9 cellular contexts compared by ENCODE assay signal in the genomic region with DNA sequence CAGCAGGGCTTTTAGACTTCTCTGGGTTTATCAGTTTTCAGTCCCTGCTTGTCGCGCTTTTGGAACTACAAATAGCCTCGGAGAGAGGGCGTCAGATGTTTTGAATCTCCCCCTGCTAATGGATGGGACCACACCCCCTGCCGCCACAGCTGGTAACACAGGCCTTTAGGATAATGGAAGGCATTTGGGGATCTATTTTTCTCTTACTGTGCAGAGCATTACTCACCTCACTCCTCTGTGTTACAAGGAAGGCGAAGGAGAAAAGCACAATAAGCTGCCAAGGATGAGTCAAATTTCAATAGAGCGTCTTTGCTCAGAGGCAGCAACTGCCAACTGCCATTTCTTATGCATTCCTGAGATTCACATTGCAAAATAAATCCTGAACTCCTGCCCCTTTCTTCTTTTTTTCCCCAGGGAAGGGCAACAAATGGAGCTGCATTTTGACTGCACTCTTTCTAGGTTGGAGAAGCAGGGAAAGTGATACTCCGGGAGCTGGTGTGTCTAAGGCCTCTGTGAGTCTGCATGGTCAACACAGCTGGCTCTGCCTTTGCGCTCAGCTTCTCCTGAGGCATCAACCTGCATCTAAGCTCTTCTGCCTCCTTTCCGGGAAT. TPM values are rescaled to one million over a fixed set of nuclear protein-coding genes. Genes with fewer than 3 reads are reported as not detected.
DNase-seq lines count a peak whose midpoint lies in the region; ATAC-seq and TF ChIP-seq lines count a peak whose summit lies in the region.
"Had no signal": no experiment of that assay in that cellular context is flagged by ENCODE, and none has a peak within 500 bp of the region (broad histone marks: within the 10 kb centered on the region; RNA-seq: fewer than 3 reads in every experiment).

No MANE protein-coding gene starts in this region.

- TF ChIP-seq CTCF in AG04449 (IDR thresholded peaks at IDR 0.05; ENCODE audit: insufficient read depth, low read length, missing control alignments) = peak; percentile 32
- TF ChIP-seq CTCF in kidney epithelial cell (IDR thresholded peaks at IDR 0.05; ENCODE audit: insufficient read depth, low read length, poor library complexity, severe bottlenecking) = peak; percentile 13

- H3K4me1 Mint-ChIP-seq in CD8-positive, alpha-beta memory T cell = peaks cover 8 to 13% (median 9%) of the 10 kb centered on the region in 3 donors

- no peaks in the 10 kb centered on the region for H3K36me3 Mint-ChIP-seq in CD8-positive, alpha-beta memory T cell

- POLR2A ChIA-PET in AG04449 (lab: Yijun Ruan, JAX) = interaction anchor here (0.7 to 1.8 kb wide), 7 partner anchors 10 to 177 kb away, joined by 3 to 9 read pairs (median 4); no protein-coding TSS in a partner anchor
- POLR2A ChIA-PET in CD8-positive, alpha-beta memory T cell (lab: Charles Lee) = no interaction called here

- peak; percentile 95 for DNase-seq in AG04449 (ENCODE audit: low read depth, low spot score)
- peak; percentile 75 for DNase-seq in HPDE6-E6E7 (ENCODE audit: extremely low spot score)
- DNase-seq in astrocyte of the hippocampus (ENCODE audit: low read depth, low spot score) = peak; percentile 92
- peak; percentile 87 for DNase-seq in kidney epithelial cell (ENCODE audit: low read depth)
- DNase-seq in CD8-positive, alpha-beta memory T cell = no peak

- ATAC-seq in HG02571 (IDR thresholded peaks at IDR 0.05; ENCODE audit: unreplicated experiment) (no peak), HG02840 (IDR thresholded peaks at IDR 0.05; ENCODE audit: low FRiP score, unreplicated experiment) (no peak), GM21367 (IDR thresholded peaks at IDR 0.05; ENCODE audit: unreplicated experiment) (no peak)

- H3K4me3 ChIP-seq in AG04449 (ENCODE audit: low read depth, low read length) (peak overlapping the region; percentile 15), kidney epithelial cell (ENCODE audit: low read depth, low read length) (no peak overlapping the region)
- H3K4me3 ChIP-seq in CD8-positive, alpha-beta memory T cell (ENCODE audit: low read length) = no peak overlapping the region

- no peaks in the 10 kb centered on the region for H3K9me3 ChIP-seq in CD8-positive, alpha-beta memory T cell (ENCODE audit: low read length)

- H3K36me3 ChIP-seq in kidney epithelial cell (ENCODE audit: control insufficient read depth, insufficient read depth, low read length) = no peaks in the 10 kb centered on the region
- no peaks in the 10 kb centered on the region for H3K36me3 ChIP-seq in CD8-positive, alpha-beta memory T cell (ENCODE audit: insufficient read depth, low read length)

- H3K27ac Mint-ChIP-seq in CD8-positive, alpha-beta memory T cell = no peak overlapping the region

- H3K4me1 ChIP-seq in CD8-positive, alpha-beta memory T cell (ENCODE audit: insufficient read depth, low read length) = no peaks in the 10 kb centered on the region

- CTCF ChIA-PET in AG04449 (lab: Yijun Ruan, JAX) = interaction anchor here (0.6 to 10.7 kb wide), 10 partner anchors 10 to 262 kb away, joined by 3 to 102 read pairs (median 3); a partner anchor contains a TSS
- CTCF ChIA-PET in CD8-positive, alpha-beta memory T cell (lab: Charles Lee) = no interaction called here

- H3K27me3 ChIP-seq in kidney epithelial cell (ENCODE audit: control insufficient read depth, insufficient read depth, low read length) = no peaks in the 10 kb centered on the region
- H3K27me3 ChIP-seq in CD8-positive, alpha-beta memory T cell (ENCODE audit: insufficient read depth, low read length, poor library complexity, severe bottlenecking) = no peaks in the 10 kb centered on the region

- no peak overlapping the region for H3K4me3 Mint-ChIP-seq in CD8-positive, alpha-beta memory T cell

- no peaks in the 10 kb centered on the region for H3K9me3 Mint-ChIP-seq in CD8-positive, alpha-beta memory T cell

- H3K27ac ChIP-seq in CD8-positive, alpha-beta memory T cell (ENCODE audit: low read depth, low read length) = no peak overlapping the region
- H3K27ac ChIP-seq: HL-60 had no signal

- H3K27me3 Mint-ChIP-seq in CD8-positive, alpha-beta memory T cell = peaks cover 0 to 7% of the 10 kb centered on the region in 2 donors

RNA-seq across cellular contexts. Expression of a gene that starts 31.5 kb away (rescaled TPM):
- 8.0 and 8.9 TPM in 2 replicates for total RNA-seq in kidney epithelial cell
- total RNA-seq in CD8-positive, alpha-beta memory T cell = 10 to 100 TPM; 54.9 to 60.1 TPM
- 17.7 TPM for polyA plus RNA-seq in CD8-positive, alpha-beta memory T cell

Comparison
In these comparisons a context has a peak if more than half of its experiments do, and no peak if none do; other contexts are left out.
1. DNase-seq: peak in AG04449 (single experiment), HPDE6-E6E7 (single experiment), astrocyte of the hippocampus (single experiment) and kidney epithelial cell (single experiment); none in CD8-positive, alpha-beta memory T cell (0 of 5).